8 cellular contexts compared by ENCODE assay signal in the genomic region with DNA sequence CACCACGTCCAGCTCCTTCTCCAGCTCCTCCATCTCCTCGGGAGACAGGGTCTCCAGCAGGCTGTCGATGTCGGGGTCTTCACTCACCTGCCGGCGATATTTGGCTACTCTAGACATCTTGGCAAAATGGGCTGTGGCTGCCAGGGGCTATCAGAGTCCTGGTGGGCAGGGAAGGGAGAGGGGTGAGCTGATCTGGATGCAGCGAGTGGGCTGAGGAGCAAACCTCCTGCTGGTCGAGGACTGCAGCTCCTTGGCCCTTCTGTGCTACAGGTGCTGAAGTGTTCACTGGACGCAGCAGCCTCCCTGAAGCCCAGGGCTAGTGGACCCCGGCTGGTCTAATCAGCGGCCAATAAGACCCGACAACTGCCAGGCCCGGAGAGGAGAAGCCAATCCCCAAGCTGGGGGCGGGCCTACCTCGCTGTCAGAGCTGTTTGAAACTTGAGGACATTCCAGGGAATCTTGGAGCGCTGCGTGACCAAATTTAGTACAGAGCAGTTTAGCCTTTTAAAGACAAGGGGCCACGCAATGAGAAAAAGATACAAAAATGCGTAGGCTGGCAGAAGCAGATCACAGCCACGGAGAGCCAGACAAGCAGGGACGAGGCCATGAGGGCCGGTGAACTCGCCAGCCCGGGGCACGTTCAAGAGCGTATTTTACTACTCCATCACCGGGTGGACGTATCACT. TPM values are rescaled to one million over a fixed set of nuclear protein-coding genes. Genes with fewer than 3 reads are reported as not detected.
DNase-seq lines count a peak whose midpoint lies in the region; ATAC-seq lines count a peak whose summit lies in the region.

A gene (minus strand): TSS at position 325 of the 685 bp plus-strand sequence. CDS start 208 bp downstream, at position 117.

- peak within 1 kb of the TSS in 7 of 8 donors; percentile 17 to 70 (median 67) for H3K4me3 Mint-ChIP-seq in CD4-positive, alpha-beta memory T cell

- peaks cover 0 to under 1% (median 0%) of the 10 kb centered on the region in 8 donors for H3K9me3 Mint-ChIP-seq in CD4-positive, alpha-beta memory T cell

- H3K27me3 ChIP-seq in CD4-positive, alpha-beta memory T cell (ENCODE audit: insufficient read depth, low read length) = peaks cover 22% of the 10 kb centered on the region
- 0 out of 2 replicates have a peak, but pooled peaks cover 5% of the 10 kb centered on the region for H3K27me3 ChIP-seq in MG63
- H3K27me3 ChIP-seq in effector memory CD4-positive, alpha-beta T cell (replicated peaks; ENCODE audit: control insufficient read depth, insufficient read depth, low read length, poor library complexity, severe bottlenecking) = peaks cover 9% of the 10 kb centered on the region

- no peaks in the 10 kb centered on the region for H3K36me3 ChIP-seq in CD4-positive, alpha-beta memory T cell (ENCODE audit: insufficient read depth, low read length)
- H3K36me3 ChIP-seq in MG63 = no peaks in the 10 kb centered on the region
- no peaks in the 10 kb centered on the region for H3K36me3 ChIP-seq in effector memory CD4-positive, alpha-beta T cell (ENCODE audit: control insufficient read depth, insufficient read depth, low read length)

- DNase-seq in CD4-positive, alpha-beta memory T cell = no peak
- peak; percentile 75 for DNase-seq in MG63
- peak in 54 of 58 donors; percentile 10 to 78 (median 37) for DNase-seq in anterior cingulate cortex (lab: John Stamatoyannopoulos, UW)
- DNase-seq in left cardiac atrium = peak; percentile 87
- DNase-seq in occipital lobe (lab: John Stamatoyannopoulos, UW) = peak; percentile 60
- DNase-seq in effector memory CD4-positive, alpha-beta T cell = no peak

- CTCF ChIA-PET in CD4-positive, alpha-beta memory T cell (lab: Charles Lee; ENCODE audit: partially characterized antibody) = interaction anchor here (0.8 to 1.7 kb wide), 3 partner anchors 8 to 55 kb away, joined by 4 to 6 read pairs (median 4); no protein-coding TSS in a partner anchor

- peaks cover 44 to 48% of the 10 kb centered on the region in 2 donors for H3K27me3 Mint-ChIP-seq in CD4-positive, alpha-beta memory T cell

- H3K27ac ChIP-seq in CD4-positive, alpha-beta memory T cell (ENCODE audit: low read depth, low read length) = no peak within 1 kb of the TSS
- no peak within 1 kb of the TSS for H3K27ac ChIP-seq in effector memory CD4-positive, alpha-beta T cell (ENCODE audit: insufficient read depth, low read length, poor library complexity, severe bottlenecking)

- POLR2A ChIA-PET in CD4-positive, alpha-beta memory T cell (lab: Charles Lee; ENCODE audit: partially characterized antibody) = interaction anchor here (1.9 kb wide), 1 partner anchor 9 kb away, joined by 8 read pairs; a partner anchor contains a TSS

- H3K4me1 ChIP-seq in CD4-positive, alpha-beta memory T cell (ENCODE audit: insufficient read depth, low read length) = peaks cover 8% of the 10 kb centered on the region
- H3K4me1 ChIP-seq in effector memory CD4-positive, alpha-beta T cell (ENCODE audit: control insufficient read depth, insufficient read depth, low read length, poor library complexity, severe bottlenecking) = no peaks in the 10 kb centered on the region

- peaks cover 6 to 23% (median 12%) of the 10 kb centered on the region in 4 donors for H3K4me1 Mint-ChIP-seq in CD4-positive, alpha-beta memory T cell

- no peaks in the 10 kb centered on the region for H3K9me3 ChIP-seq in CD4-positive, alpha-beta memory T cell (ENCODE audit: control insufficient read depth in 1 of 2, low read length in 2 of 2)
- H3K9me3 ChIP-seq in MG63 = no peaks in the 10 kb centered on the region
- H3K9me3 ChIP-seq in effector memory CD4-positive, alpha-beta T cell (ENCODE audit: control insufficient read depth, low read length) = no peaks in the 10 kb centered on the region

- intact Hi-C loops in CD4-positive, alpha-beta memory T cell (cut with micrococcal nuclease) = no loop called here
- intact Hi-C loops in left cardiac atrium (cut with DNase I) = no loop called here

- no peak within 1 kb of the TSS for H3K4me3 ChIP-seq in CD4-positive, alpha-beta memory T cell (ENCODE audit: low read length in 2 of 2)
- H3K4me3 ChIP-seq in MG63 = 0 out of 2 replicates have a peak within 1 kb of the TSS, but pooled peaks have one; percentile 3
- no peak within 1 kb of the TSS for H3K4me3 ChIP-seq in effector memory CD4-positive, alpha-beta T cell (ENCODE audit: insufficient read depth, low read depth, low read length, poor library complexity, severe bottlenecking)

- peak within 1 kb of the TSS in 3 of 7 donors; percentile 37 to 75 (median 73) for H3K27ac Mint-ChIP-seq in CD4-positive, alpha-beta memory T cell

- ATAC-seq in left cardiac atrium (peak; percentile 96 to 97), GM19023 (IDR thresholded peaks at IDR 0.05; ENCODE audit: unreplicated experiment) (no peak), HG02885 (IDR thresholded peaks at IDR 0.05; ENCODE audit: poor library complexity, unreplicated experiment) (no peak)

- no peaks in the 10 kb centered on the region for H3K36me3 Mint-ChIP-seq in CD4-positive, alpha-beta memory T cell

RNA-seq across cellular contexts. Expression of the gene that starts here (rescaled TPM):
- total RNA-seq in CD4-positive, alpha-beta memory T cell = not detected
- not detected for polyA plus RNA-seq in CD4-positive, alpha-beta memory T cell
- 0.03 TPM in 1 of 2 replicates, not detected in the other for total RNA-seq in MG63 (2014; rRNA removed; shearing (Covaris generic); ENCODE audit: low replicate concordance)
- total RNA-seq in left cardiac atrium (10 to 100 TPM; 21.3 to 36.2 TPM), occipital lobe (0.47 TPM)

Comparison
In these comparisons a context has a peak if more than half of its experiments do, and no peak if none do; other contexts are left out.
1. RNA of the gene that starts here (total RNA-seq): 21.3 to 36.2 TPM in left cardiac atrium; 0.47 TPM in occipital lobe (single experiment), 0.03 TPM in MG63 and not detected in CD4-positive, alpha-beta memory T cell; every median in the first group is over 10 times any median in the second.
2. Peak in DNase-seq and H3K4me3 ChIP-seq in MG63; RNA of the gene not detected or under 1 TPM.
3. Peak in DNase-seq in occipital lobe; RNA of the gene not detected or under 1 TPM.
4. DNase-seq: peak in anterior cingulate cortex (54 of 58) and left cardiac atrium (single experiment); none in CD4-positive, alpha-beta memory T cell (0 of 5) and effector memory CD4-positive, alpha-beta T cell (0 of 3).
5. ATAC-seq: peak in left cardiac atrium (2 of 2); none in GM19023 (single experiment) and HG02885 (single experiment).